In the genomic region with DNA sequence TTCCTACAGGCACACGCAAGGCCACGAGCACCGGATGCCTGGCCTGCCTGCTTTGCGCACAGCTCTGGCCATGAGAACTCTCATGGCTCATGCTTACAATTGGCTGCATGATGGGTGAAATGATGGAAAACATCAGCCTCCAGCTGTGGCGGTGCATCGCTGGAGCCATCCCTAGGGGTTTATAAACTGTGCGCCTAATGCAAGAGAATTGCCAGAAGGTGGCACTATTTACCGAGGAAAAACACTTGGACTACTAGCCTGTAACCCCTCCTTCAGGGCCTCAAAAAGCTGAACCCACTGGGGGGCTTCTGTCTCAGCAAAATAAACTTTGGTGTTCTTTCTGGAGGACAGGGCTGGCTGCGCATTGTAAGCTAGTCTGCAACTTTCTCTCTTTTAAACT, we compare ENCODE assay signal across 8 cellular contexts. TPM values are rescaled to one million over a fixed set of nuclear protein-coding genes. Genes with fewer than 3 reads are reported as not detected.
A peak's percentile ranks its signal among the peaks of the same experiment; 100 is the strongest.
DNase-seq lines count a peak whose midpoint lies in the region; ATAC-seq and TF ChIP-seq lines count a peak whose summit lies in the region.

No MANE protein-coding gene starts in this region.

- H3K4me3 Mint-ChIP-seq in mesothelial cell of epicardium = no peak overlapping the region

- H3K79me2 ChIP-seq in DND-41 (ENCODE audit: insufficient read depth, low read length) = no peaks in the 10 kb centered on the region
- no peaks in the 10 kb centered on the region for H3K79me2 ChIP-seq in KMS-11 (ENCODE audit: insufficient read depth, low read depth)

- peaks cover 11% of the 10 kb centered on the region for H3K9me3 Mint-ChIP-seq in mesothelial cell of epicardium

- H3K27ac Mint-ChIP-seq in mesothelial cell of epicardium = no peak overlapping the region

- no peak overlapping the region for H2AFZ ChIP-seq in DND-41 (ENCODE audit: low read depth, low read length)
- H2AFZ ChIP-seq in KMS-11 (ENCODE audit: low read depth) = no peak overlapping the region

- TF ChIP-seq CTCF in DND-41 (IDR thresholded peaks at IDR 0.05; ENCODE audit: borderline replicate concordance, extremely low read depth, low read length, poor library complexity, severe bottlenecking) = peak; percentile 53
- TF ChIP-seq CTCF in KMS-11 (conservative IDR thresholded peaks at IDR 0.05; ENCODE audit: low read depth, low read length) = 0 out of 2 replicates have a peak, but pooled peaks have one; percentile 27
- no peak for TF ChIP-seq CTCF in mesothelial cell of epicardium (IDR thresholded peaks at IDR 0.05; ENCODE audit: unreplicated experiment)

- H4K20me1 ChIP-seq in DND-41 (ENCODE audit: insufficient read depth, low read length) (no peaks in the 10 kb centered on the region), KMS-11 (ENCODE audit: insufficient read depth) (no peaks in the 10 kb centered on the region)

- H3K4me1 ChIP-seq in DND-41 (ENCODE audit: insufficient read depth, low read length) = no peaks in the 10 kb centered on the region
- no peaks in the 10 kb centered on the region for H3K4me1 ChIP-seq in KMS-11 (ENCODE audit: low read depth, poor library complexity, severe bottlenecking)

- H3K36me3 ChIP-seq in DND-41 (ENCODE audit: insufficient read depth, low read length) (peaks cover 28% of the 10 kb centered on the region), KMS-11 (ENCODE audit: insufficient read depth) (no peaks in the 10 kb centered on the region)

- no peak overlapping the region for H3K9ac ChIP-seq in DND-41 (ENCODE audit: low read depth, low read length)
- no peak overlapping the region for H3K9ac ChIP-seq in KMS-11

- H3K27ac ChIP-seq in DND-41 (ENCODE audit: low read length) (no peak overlapping the region), KMS-11 (no peak overlapping the region)

- peak; percentile 54; the same call in 1 of the 3 replicates for ATAC-seq in DND-41 (ENCODE audit: insufficient read depth, low read depth)
- no peak for ATAC-seq in GM21825 (IDR thresholded peaks at IDR 0.05; ENCODE audit: unreplicated experiment)

- peaks cover 13% of the 10 kb centered on the region for H3K36me3 Mint-ChIP-seq in mesothelial cell of epicardium

- no peak overlapping the region for H3K4me3 ChIP-seq in DND-41 (ENCODE audit: low read depth in 1 of 2, low read length in 2 of 2)
- H3K4me3 ChIP-seq in KMS-11 (IDR thresholded peaks at IDR 0.05; ENCODE audit: insufficient read depth, low read depth, low read length) = no peak overlapping the region

- H3K27me3 ChIP-seq in DND-41 (ENCODE audit: insufficient read depth, low read length, poor library complexity) (no peaks in the 10 kb centered on the region), KMS-11 (ENCODE audit: insufficient read depth, low read depth) (no peaks in the 10 kb centered on the region)

- H3K4me1 Mint-ChIP-seq in mesothelial cell of epicardium = no peaks in the 10 kb centered on the region

- H3K4me2 ChIP-seq in DND-41 (ENCODE audit: insufficient read depth, low read length) (no peak overlapping the region), KMS-11 (no peak overlapping the region)

- H3K9me3 ChIP-seq in DND-41 (ENCODE audit: insufficient read depth, low read length, severe bottlenecking) = no peaks in the 10 kb centered on the region

- no peaks in the 10 kb centered on the region for H3K27me3 Mint-ChIP-seq in mesothelial cell of epicardium (ENCODE audit: low read depth)

- DNase-seq in DND-41 = no peak
- DNase-seq in astrocyte of the hippocampus (ENCODE audit: low read depth, low spot score) = peak; percentile 33
- peak; percentile 36 to 45 for DNase-seq in lung microvascular endothelial cell (ENCODE audit: low read depth in 2 of 2)
- DNase-seq in T1000 (lab: John Stamatoyannopoulos, UW) = no peak
- no peak for DNase-seq in mesothelial cell of epicardium (ENCODE audit: low spot score in 2 of 2, unreplicated experiment in 2 of 2)
- no peak for DNase-seq in GM19240 (ENCODE audit: insufficient read length, low spot score)

RNA-seq across cellular contexts. Expression of a gene that starts 51.9 kb away (rescaled TPM):
- total RNA-seq in lung microvascular endothelial cell (5.9 and 6.0 TPM in 2 replicates), mesothelial cell of epicardium (68.1 to 72.2 TPM (median 68.3 TPM) in 3 replicates)

Comparison
In these comparisons a context has a peak if more than half of its experiments do, and no peak if none do; other contexts are left out.
1. DNase-seq: peak in astrocyte of the hippocampus (single experiment) and lung microvascular endothelial cell (2 of 2); none in DND-41 (single experiment), T1000 (single experiment), mesothelial cell of epicardium (0 of 2) and GM19240 (single experiment).